13 cellular contexts compared by ENCODE assay signal in the genomic region with DNA sequence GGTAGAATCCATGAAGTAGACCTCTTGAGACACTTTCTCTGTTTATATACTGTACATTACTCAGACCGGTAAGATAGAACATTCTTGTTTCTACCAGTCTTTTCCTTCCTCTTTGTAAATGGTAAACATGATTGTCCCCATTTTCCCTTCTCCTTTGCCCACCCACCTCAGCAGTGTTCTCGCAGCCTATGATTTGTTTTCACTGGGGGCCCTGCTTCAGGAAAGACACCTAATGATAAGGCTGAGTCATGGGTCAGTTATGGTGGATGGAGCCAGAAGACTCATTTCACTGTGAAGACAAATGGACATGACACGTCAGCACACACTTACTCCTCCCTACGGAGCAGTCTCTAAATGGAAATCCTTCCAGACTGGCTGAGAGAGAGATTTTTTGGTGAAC. TPM values are rescaled to one million over a fixed set of nuclear protein-coding genes. Genes with fewer than 3 reads are reported as not detected.
DNase-seq lines count a peak whose midpoint lies in the region; ATAC-seq and TF ChIP-seq lines count a peak whose summit lies in the region.
"Had no signal": no experiment of that assay in that cellular context is flagged by ENCODE, and none has a peak within 500 bp of the region (broad histone marks: within the 10 kb centered on the region; RNA-seq: fewer than 3 reads in every experiment).

No MANE protein-coding gene starts in this region.

- no peaks in the 10 kb centered on the region for H3K27me3 Mint-ChIP-seq in activated T-cell treated with anti-CD3 and anti-CD28 coated beads, Interleukin-2, amount 50 U/mL, for 24 hours
- H3K27me3 Mint-ChIP-seq in activated T-cell treated with anti-CD3 and anti-CD28 coated beads, Interleukin-2, amount 50 U/mL, for 4 hours (ENCODE audit: low read depth): no peaks in the 10 kb centered on the region

- peaks cover 95% of the 10 kb centered on the region for H3K36me3 Mint-ChIP-seq in activated T-cell treated with anti-CD3 and anti-CD28 coated beads, Interleukin-2, amount 50 U/mL, for 24 hours (ENCODE audit: low read depth)
- H3K36me3 Mint-ChIP-seq in activated T-cell treated with anti-CD3 and anti-CD28 coated beads, Interleukin-2, amount 50 U/mL, for 4 hours (ENCODE audit: insufficient read depth): peaks cover 33% of the 10 kb centered on the region

- no peaks in the 10 kb centered on the region for H3K9me3 ChIP-seq in RWPE2 (ENCODE audit: severe bottlenecking)

- H3K27me3 ChIP-seq in RWPE2 (ENCODE audit: insufficient read depth, poor library complexity, severe bottlenecking): no peaks in the 10 kb centered on the region

- CTCF ChIA-PET in HEK293T (lab: Yijun Ruan, JAX): no interaction called here

- no peaks in the 10 kb centered on the region for H3K9me3 Mint-ChIP-seq in activated T-cell treated with anti-CD3 and anti-CD28 coated beads, Interleukin-2, amount 50 U/mL, for 24 hours
- H3K9me3 Mint-ChIP-seq in activated T-cell treated with anti-CD3 and anti-CD28 coated beads, Interleukin-2, amount 50 U/mL, for 4 hours: no peaks in the 10 kb centered on the region

- H3K4me3 ChIP-seq in RWPE2 (ENCODE audit: severe bottlenecking) (no peak overlapping the region), skeletal muscle cell (ENCODE audit: low read depth, low read length) (no peak overlapping the region)

- H3K27ac Mint-ChIP-seq in activated T-cell treated with anti-CD3 and anti-CD28 coated beads, Interleukin-2, amount 50 U/mL, for 24 hours: peak overlapping the region; percentile 12

- ATAC-seq in activated T-cell treated with anti-CD3 and anti-CD28 coated beads, Interleukin-2, amount 50 U/mL, for 4 hours: no peak
- ATAC-seq in RWPE2 (ENCODE audit: low read depth): peak; percentile 54; the same call in 1 of the 3 replicates

- TF ChIP-seq CTCF in RWPE2 (IDR thresholded peaks at IDR 0.05; ENCODE audit: poor library complexity, severe bottlenecking): no peak

- H3K27ac ChIP-seq in RWPE2 (ENCODE audit: poor library complexity, severe bottlenecking): no peak overlapping the region
- H3K27ac ChIP-seq: KMS-11 had no signal

- peaks cover 79% of the 10 kb centered on the region for H3K36me3 ChIP-seq in RWPE2 (ENCODE audit: low read depth)

- DNase-seq in activated T-cell treated with anti-CD3 and anti-CD28 coated beads, Interleukin-2, amount 50 U/mL, for 24 hours: no peak
- DNase-seq in activated T-cell treated with anti-CD3 and anti-CD28 coated beads, Interleukin-2, amount 50 U/mL, for 4 hours: no peak
- DNase-seq in RWPE2 (ENCODE audit: low spot score) (no peak), fibroblast of peridontal ligament (ENCODE audit: extremely low read depth) (peak; percentile 62), skeletal muscle cell (ENCODE audit: low read depth) (peak; percentile 78), NCI-H748 treated with DMSO at 0.1 percent for 48 hours (lab: John Stamatoyannopoulos, UW) (no peak), midbrain (lab: John Stamatoyannopoulos, UW) (no peak), HEK293T (ENCODE audit: extremely low spot score) (no peak)
- DNase-seq: activated CD8-positive, alpha-beta memory T cell treated with anti-CD3 and anti-CD28 coated beads for 24 hours; amniotic stem cell; NCI-H2081; stimulated activated CD4-positive, alpha-beta T cell treated with anti-CD3 and anti-CD28 coated beads, Interleukin-2, amount 100 ng/mL, for 48 hours had no signal

- H3K4me1 Mint-ChIP-seq in activated T-cell treated with anti-CD3 and anti-CD28 coated beads, Interleukin-2, amount 50 U/mL, for 24 hours (ENCODE audit: low read depth): peaks cover 4% of the 10 kb centered on the region
- no peaks in the 10 kb centered on the region for H3K4me1 Mint-ChIP-seq in activated T-cell treated with anti-CD3 and anti-CD28 coated beads, Interleukin-2, amount 50 U/mL, for 4 hours (ENCODE audit: low read depth)

- POLR2A ChIA-PET in HEK293T (lab: Yijun Ruan, JAX): no interaction called here

- H3K4me3 Mint-ChIP-seq in activated T-cell treated with anti-CD3 and anti-CD28 coated beads, Interleukin-2, amount 50 U/mL, for 24 hours: no peak overlapping the region
- H3K4me3 Mint-ChIP-seq in activated T-cell treated with anti-CD3 and anti-CD28 coated beads, Interleukin-2, amount 50 U/mL, for 4 hours: no peak overlapping the region

- peaks cover 3% of the 10 kb centered on the region for H3K4me1 ChIP-seq in RWPE2 (ENCODE audit: insufficient read depth, poor library complexity, severe bottlenecking)

TF ChIP-seq in HEK293T, 16 proteins besides CTCF, POLR2A, EP300 and RAD21:
- TF ChIP-seq FOXK2 (IDR thresholded peaks at IDR 0.05) (no peak), CTBP1 (IDR thresholded peaks at IDR 0.05; ENCODE audit: borderline replicate concordance) (no peak), FOXA1 (IDR thresholded peaks at IDR 0.05) (no peak), LEF1 (IDR thresholded peaks at IDR 0.05; ENCODE audit: borderline replicate concordance) (no peak), HDGF (IDR thresholded peaks at IDR 0.05; ENCODE audit: borderline replicate concordance) (no peak), TARDBP (IDR thresholded peaks at IDR 0.05) (no peak), ARNT (IDR thresholded peaks at IDR 0.05) (no peak), NFRKB (IDR thresholded peaks at IDR 0.05) (no peak), FOXM1 (IDR thresholded peaks at IDR 0.05; ENCODE audit: borderline replicate concordance) (no peak)
- TF ChIP-seq, protein P1, sequence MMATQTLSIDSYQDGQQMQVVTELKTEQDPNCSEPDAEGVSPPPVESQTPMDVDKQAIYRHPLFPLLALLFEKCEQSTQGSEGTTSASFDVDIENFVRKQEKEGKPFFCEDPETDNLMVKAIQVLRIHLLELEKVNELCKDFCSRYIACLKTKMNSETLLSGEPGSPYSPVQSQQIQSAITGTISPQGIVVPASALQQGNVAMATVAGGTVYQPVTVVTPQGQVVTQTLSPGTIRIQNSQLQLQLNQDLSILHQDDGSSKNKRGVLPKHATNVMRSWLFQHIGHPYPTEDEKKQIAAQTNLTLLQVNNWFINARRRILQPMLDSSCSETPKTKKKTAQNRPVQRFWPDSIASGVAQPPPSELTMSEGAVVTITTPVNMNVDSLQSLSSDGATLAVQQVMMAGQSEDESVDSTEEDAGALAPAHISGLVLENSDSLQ (IDR thresholded peaks at IDR 0.05): no peak

RNA-seq across cellular contexts. Expression of gene CENPO, which starts 23.7 kb away (rescaled TPM):
- 10 to 100 TPM; 20.3 to 28.4 (median 28.0) TPM for total RNA-seq in activated T-cell treated with anti-CD3 and anti-CD28 coated beads, Interleukin-2, amount 50 U/mL, for 4 hours

RNA-seq across cellular contexts. Expression of gene PTRHD1, which starts 23.7 kb away (rescaled TPM):
- 10 to 100 TPM; 17.6 to 21.6 (median 18.6) TPM for total RNA-seq in activated T-cell treated with anti-CD3 and anti-CD28 coated beads, Interleukin-2, amount 50 U/mL, for 4 hours

Comparison
In these comparisons a context has a peak if more than half of its experiments do, and no peak if none do; other contexts are left out.
1. DNase-seq: peak in fibroblast of peridontal ligament (single experiment) and skeletal muscle cell (single experiment); none in activated T-cell treated with anti-CD3 and anti-CD28 coated beads, Interleukin-2, amount 50 U/mL, for 24 hours (single experiment), activated T-cell treated with anti-CD3 and anti-CD28 coated beads, Interleukin-2, amount 50 U/mL, for 4 hours (single experiment), RWPE2 (single experiment), NCI-H748 treated with DMSO at 0.1 percent for 48 hours (single experiment), midbrain (single experiment) and HEK293T (single experiment).